Comparison of ENCODE assay signal across 24 cellular contexts in the genomic region with DNA sequence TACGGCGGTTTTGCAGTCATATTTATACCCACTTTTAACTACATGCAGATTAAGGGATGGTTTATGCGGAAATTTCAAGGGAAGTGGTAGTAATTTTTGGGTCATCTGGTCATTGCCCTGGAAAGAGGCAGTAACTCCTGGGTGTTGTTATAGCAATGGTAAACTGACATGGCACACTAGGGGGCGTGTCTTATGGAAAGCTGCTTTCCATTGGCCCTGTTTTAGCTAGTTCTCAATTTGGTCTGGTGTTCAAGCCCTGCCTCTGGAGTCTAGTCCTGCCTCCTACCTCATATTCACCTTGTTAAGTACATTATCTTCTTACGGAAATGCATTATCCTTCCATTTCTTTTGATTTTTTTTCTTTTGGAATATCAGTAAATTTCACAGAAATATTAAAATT. TPM values are rescaled to one million over a fixed set of nuclear protein-coding genes. Genes with fewer than 3 reads are reported as not detected.
A peak's percentile ranks its signal among the peaks of the same experiment; 100 is the strongest.
DNase-seq lines count a peak whose midpoint lies in the region; ATAC-seq and TF ChIP-seq lines count a peak whose summit lies in the region.
"Had no signal": no experiment of that assay in that cellular context is flagged by ENCODE, and none has a peak within 500 bp of the region (broad histone marks: within the 10 kb centered on the region; RNA-seq: fewer than 3 reads in every experiment).

No MANE protein-coding gene starts in this region.

- no peak overlapping the region for H3K4me2 ChIP-seq in Loucy (ENCODE audit: low read depth, low read length, poor library complexity, severe bottlenecking)

- H3F3A ChIP-seq in Loucy (ENCODE audit: low read depth) = no peaks in the 10 kb centered on the region

- TF ChIP-seq CTCF in Loucy (conservative IDR thresholded peaks at IDR 0.05; ENCODE audit: low read length) (no peak; the same call in 1 of the 2 replicates), transverse colon (IDR thresholded peaks at IDR 0.05) (no peak)

- no peak for TF ChIP-seq POLR2A in transverse colon (IDR thresholded peaks at IDR 0.05)

- no peak overlapping the region for H3K27ac ChIP-seq in transverse colon
- H3K27ac ChIP-seq in effector memory CD4-positive, alpha-beta T cell (ENCODE audit: insufficient read depth, low read length, poor library complexity, severe bottlenecking) = no peak overlapping the region

- no peaks in the 10 kb centered on the region for H3K27me3 ChIP-seq in Loucy (ENCODE audit: insufficient read depth, low read length, poor library complexity, severe bottlenecking)
- H3K27me3 ChIP-seq in transverse colon = no peaks in the 10 kb centered on the region
- H3K27me3 ChIP-seq in effector memory CD4-positive, alpha-beta T cell (replicated peaks; ENCODE audit: control insufficient read depth, insufficient read depth, low read length, poor library complexity, severe bottlenecking) = no peaks in the 10 kb centered on the region

- ATAC-seq in HG03135 (IDR thresholded peaks at IDR 0.05; ENCODE audit: unreplicated experiment) = no peak
- no peak for ATAC-seq in GM21360 (IDR thresholded peaks at IDR 0.05; ENCODE audit: unreplicated experiment)
- ATAC-seq: GM12878, Panc1, SK-N-SH treated with all-trans-retinoic acid at 6 μM for 48 hours had no signal

- WGBS in transverse colon (ENCODE audit: low coverage in 1 of 2), 2 donors = 75 to 76% methylated on average over 3 to 5 of the region's 5 CpGs

- H3K36me3 ChIP-seq in Loucy (ENCODE audit: insufficient read depth, low read length) (no peaks in the 10 kb centered on the region), transverse colon (no peaks in the 10 kb centered on the region)
- no peaks in the 10 kb centered on the region for H3K36me3 ChIP-seq in effector memory CD4-positive, alpha-beta T cell (ENCODE audit: control insufficient read depth, insufficient read depth, low read length)

- intact Hi-C loops in transverse colon (cut with DNase I; ENCODE audit: low total_unique reads) = no loop called here

- H3K4me3 ChIP-seq in Loucy (ENCODE audit: low read length, poor library complexity, severe bottlenecking) (no peak overlapping the region), transverse colon (no peak overlapping the region)
- H3K4me3 ChIP-seq in effector memory CD4-positive, alpha-beta T cell (ENCODE audit: insufficient read depth, low read depth, low read length, poor library complexity, severe bottlenecking) = no peak overlapping the region
- H3K4me3 ChIP-seq: GM12878 had no signal

- peak overlapping the region; percentile 52; the same call in 1 of the 2 replicates for H2AFZ ChIP-seq in Loucy (ENCODE audit: low read length)

- in situ Hi-C loops in transverse colon (cut with MboI; ENCODE audit: low pct_ligation_motif_present in 1 of 4, low pct_unique_long_range_greater_than_20kb in 1 of 4, low sequenced_read_pairs in 3 of 4) = no loop called here

- H3K9ac ChIP-seq in Loucy (ENCODE audit: low read depth, low read length, poor library complexity, severe bottlenecking) = no peak overlapping the region

- TF ChIP-seq EP300 in transverse colon (IDR thresholded peaks at IDR 0.05; ENCODE audit: low read depth) = no peak

- DNase-seq in NCI-H2171 treated with DMSO at 0.1 percent for 48 hours (lab: John Stamatoyannopoulos, UW) (peak; percentile 40), NCI-H2171 (lab: John Stamatoyannopoulos, UW) (no peak), OCI-M1 (lab: John Stamatoyannopoulos, UW) (peak; percentile 13), transverse colon (no peak)
- no peak for DNase-seq in effector memory CD4-positive, alpha-beta T cell
- DNase-seq: 8988T; C1 segment of cervical spinal cord; Calu3; CD8-positive, alpha-beta memory T cell; DMS153; GOT3; NCI-H1417; NCI-H1694 treated with DMSO at 0.1 percent for 48 hours; NCI-H2081 treated with DMSO at 0.1 percent for 48 hours; NCI-H446 treated with DMSO at 0.1 percent for 48 hours; NCI-H526 treated with DMSO at 0.1 percent for 48 hours; SIG-M5 had no signal

- no peaks in the 10 kb centered on the region for H4K20me1 ChIP-seq in Loucy (ENCODE audit: insufficient read depth, low read length, poor library complexity, severe bottlenecking)

- H3K79me2 ChIP-seq in Loucy (ENCODE audit: insufficient read depth, low read length) = no peaks in the 10 kb centered on the region

- H3K9me2 ChIP-seq in Loucy (replicated peaks; ENCODE audit: low read depth, low read length) = no peaks in the 10 kb centered on the region

- H3K4me1 ChIP-seq in Loucy (ENCODE audit: insufficient read depth, low read length, poor library complexity, severe bottlenecking) (no peaks in the 10 kb centered on the region), transverse colon (no peaks in the 10 kb centered on the region)
- H3K4me1 ChIP-seq in effector memory CD4-positive, alpha-beta T cell (ENCODE audit: control insufficient read depth, insufficient read depth, low read length, poor library complexity, severe bottlenecking) = no peaks in the 10 kb centered on the region

- H3K9me3 ChIP-seq in Loucy (ENCODE audit: insufficient read depth, low read depth, low read length) (no peaks in the 10 kb centered on the region), transverse colon (no peaks in the 10 kb centered on the region)
- no peaks in the 10 kb centered on the region for H3K9me3 ChIP-seq in effector memory CD4-positive, alpha-beta T cell (ENCODE audit: control insufficient read depth, low read length)

RNA-seq across cellular contexts. Expression of a gene that starts 1.7 kb away (rescaled TPM):
- not detected for total RNA-seq in transverse colon
- total RNA-seq: Calu3; CD8-positive, alpha-beta memory T cell; GM12878; T-helper 2 cell treated with Interferon-gamma antibody and Interleukin-4, amounts not matched to agents 100 ng/mL and 5 ng/mL, for 36 hours had no signal

RNA-seq across cellular contexts. Expression of a gene that starts 36.3 kb away (rescaled TPM):
- not detected for total RNA-seq in transverse colon
- total RNA-seq: Calu3; GM12878; T-helper 2 cell treated with Interferon-gamma antibody and Interleukin-4, amounts not matched to agents 100 ng/mL and 5 ng/mL, for 36 hours had no signal

Comparison
In these comparisons a context has a peak if more than half of its experiments do, and no peak if none do; other contexts are left out.
1. DNase-seq: peak in NCI-H2171 treated with DMSO at 0.1 percent for 48 hours (single experiment) and OCI-M1 (single experiment); none in NCI-H2171 (single experiment), transverse colon (single experiment) and effector memory CD4-positive, alpha-beta T cell (0 of 3).